ENCODE assay signal across 9 cellular contexts in genomic region chr3:78918361-78919020, GRCh38.
DNase-seq lines count a peak whose midpoint lies in the region; ATAC-seq, FAIRE-seq and TF ChIP-seq lines count a peak whose summit lies in the region.
"Had no signal": no experiment of that assay in that cellular context is flagged by ENCODE, and none has a peak within 500 bp of the region (broad histone marks: within the 10 kb centered on the region; RNA-seq: fewer than 3 reads in every experiment).

No MANE protein-coding gene starts in this region.

- H3K27ac ChIP-seq in SJCRH30 (peak overlapping the region; percentile 7; the same call in 1 of the 2 replicates), HepG2 (ENCODE audit: extremely low read length, insufficient read depth, low read length) (peak overlapping the region; percentile 65), testis (no peak overlapping the region)
- H3K27ac ChIP-seq: sigmoid colon had no signal

- peak; percentile 15 for ATAC-seq in GM21825 (IDR thresholded peaks at IDR 0.05; ENCODE audit: unreplicated experiment)
- ATAC-seq in HepG2, result peak; percentile 22
- ATAC-seq in HG03108 (IDR thresholded peaks at IDR 0.05; ENCODE audit: unreplicated experiment), result no peak
- no peak for ATAC-seq in HG03469 (IDR thresholded peaks at IDR 0.05; ENCODE audit: unreplicated experiment)

- H2AFZ ChIP-seq in HepG2 (ENCODE audit: low read length), result no peak overlapping the region

- POLR2A ChIA-PET in HepG2 (lab: Yijun Ruan, JAX), result interaction anchor here (0.6 to 1.7 kb wide), 13 partner anchors 10 to 101 kb away, joined by 3 to 10 read pairs (median 5); no protein-coding TSS in a partner anchor

- BruUV-seq in HepG2 (replicated peaks; lab: Mats Ljungman, UMichigan), result no TSS peak

- CTCF ChIA-PET in HepG2 (lab: Yijun Ruan, JAX; ENCODE audit: low intra/inter-chr PET ratio, low total read pairs), result interaction anchor here (1.0 kb wide), 1 partner anchor 79 kb away, joined by 3 read pairs; no protein-coding TSS in a partner anchor

- 100% methylated on average over 1 of the region's 1 CpG for WGBS in HepG2 (ENCODE audit: low lambda C conversion rate)
- 88 to 89% methylated on average over 1 of the region's 1 CpG for WGBS in testis, 2 donors

- TF ChIP-seq EP300 in HepG2 (IDR thresholded peaks at IDR 0.05; ENCODE audit: low read depth in 2 of 2, low read length in 2 of 2) (no peak), HepG2 (CRISPR knock-in tag; IDR thresholded peaks at IDR 0.05; ENCODE audit: borderline replicate concordance) (no peak)

- H4K20me1 ChIP-seq in HepG2 (ENCODE audit: insufficient read depth, low read length), result no peaks in the 10 kb centered on the region

- H3K9me3 ChIP-seq in SJCRH30 (replicated peaks) (no peaks in the 10 kb centered on the region), HepG2 (ENCODE audit: low read length) (no peaks in the 10 kb centered on the region), testis (no peaks in the 10 kb centered on the region)
- H3K9me3 ChIP-seq: sigmoid colon had no signal

- no peak for TF ChIP-seq CTCF in HepG2 (CRISPR knock-in tag; IDR thresholded peaks at IDR 0.05)
- no peak for TF ChIP-seq CTCF in testis (IDR thresholded peaks at IDR 0.05)

- no peak for TF ChIP-seq RAD21 in HepG2 (CRISPR knock-in tag; IDR thresholded peaks at IDR 0.05)

- in situ Hi-C loops in HepG2 (cut with HindIII; ENCODE audit: extremely low pct_ligation_motif_present, low pct_unique_long_range_greater_than_20kb), result no loop called here

- peak overlapping the region; percentile 58; the same call in 1 of the 2 replicates for H3K9ac ChIP-seq in HepG2 (ENCODE audit: insufficient read depth, low read depth, low read length)

- H3K36me3 ChIP-seq in SJCRH30, result no peaks in the 10 kb centered on the region
- no peaks in the 10 kb centered on the region for H3K36me3 ChIP-seq in HepG2 (replicated peaks in 1 of 2; ENCODE audit: control insufficient read depth in 1 of 2, insufficient read depth in 2 of 2, low read length in 2 of 2)
- no peaks in the 10 kb centered on the region for H3K36me3 ChIP-seq in testis (ENCODE audit: low read depth, missing control alignments)
- H3K36me3 ChIP-seq: sigmoid colon had no signal

- peaks cover 67% of the 10 kb centered on the region for H3K79me2 ChIP-seq in HepG2 (ENCODE audit: insufficient read depth, low read length)

- H3K4me1 ChIP-seq in SJCRH30, result peaks cover 4% of the 10 kb centered on the region
- H3K4me1 ChIP-seq in HepG2 (ENCODE audit: insufficient read depth, low read length), result peaks cover 40% of the 10 kb centered on the region
- no peaks in the 10 kb centered on the region for H3K4me1 ChIP-seq in testis

- no peak for FAIRE-seq in HepG2 (lab: Jason Lieb, UNC)

- DNase-seq in EH (ENCODE audit: low read depth), result peak; percentile 63
- no peak for DNase-seq in SJCRH30
- DNase-seq in HepG2 (ENCODE audit: low spot score), result no peak
- DNase-seq in nucleus accumbens (lab: John Stamatoyannopoulos, UW), result no peak
- no peak for DNase-seq in testis
- DNase-seq: sigmoid colon had no signal

- H3K4me3 ChIP-seq in SJCRH30 (no peak overlapping the region), HepG2 (replicated peaks in 1 of 3; ENCODE audit: insufficient read depth in 1 of 3, low read depth in 2 of 3, low read length in 3 of 3) (no peak overlapping the region), testis (no peak overlapping the region)
- H3K4me3 ChIP-seq: sigmoid colon had no signal

- TF ChIP-seq POLR2A in HepG2 (IDR thresholded peaks at IDR 0.05; ENCODE audit: insufficient read depth in 1 of 2, low read depth in 2 of 2, low read length in 2 of 2) (no peak), testis (IDR thresholded peaks at IDR 0.05) (no peak)

- H3K4me2 ChIP-seq in HepG2 (ENCODE audit: low read depth, low read length), result peak overlapping the region; percentile 55

- intact Hi-C loops in HepG2 (cut with micrococcal nuclease; ENCODE audit: unreplicated experiment) (loop anchor here (2.0 to 5.0 kb wide), 3 partner anchors 46 to 86 kb away; no protein-coding TSS in a partner anchor), testis (cut with DNase I; ENCODE audit: low total_unique reads) (no loop called here)

- H3K27me3 ChIP-seq in SJCRH30, result no peaks in the 10 kb centered on the region
- H3K27me3 ChIP-seq in HepG2 (ENCODE audit: control insufficient read depth in 1 of 2, insufficient read depth in 2 of 2, low read length in 2 of 2), result no peaks in the 10 kb centered on the region
- no peaks in the 10 kb centered on the region for H3K27me3 ChIP-seq in testis
- H3K27me3 ChIP-seq: sigmoid colon had no signal

TF ChIP-seq in HepG2, 621 proteins besides CTCF, POLR2A, EP300 and RAD21:
- TF ChIP-seq NAIF1 (CRISPR knock-in tag; IDR thresholded peaks at IDR 0.05; ENCODE audit: borderline replicate concordance) (peak; percentile 47; the same call in 1 of the 2 replicates), ZFY (CRISPR knock-in tag; IDR thresholded peaks at IDR 0.05) (no peak)

Comparison
In these comparisons a context has a peak if more than half of its experiments do, and no peak if none do; other contexts are left out.
1. ATAC-seq: peak in GM21825 (single experiment) and HepG2 (single experiment); none in HG03108 (single experiment) and HG03469 (single experiment).
2. H3K27ac ChIP-seq: peak in SJCRH30 (single experiment) and HepG2 (single experiment); none in testis (0 of 2).